9 cellular contexts compared by ENCODE assay signal in genomic region chr22:27045103-27045940, GRCh38.
DNase-seq lines count a peak whose midpoint lies in the region; TF ChIP-seq lines count a peak whose summit lies in the region.
"Had no signal": no experiment of that assay in that cellular context is flagged by ENCODE, and none has a peak within 500 bp of the region (broad histone marks: within the 10 kb centered on the region; RNA-seq: fewer than 3 reads in every experiment).

No MANE protein-coding gene starts in this region.

- H3K36me3 ChIP-seq in smooth muscle cell (ENCODE audit: low read depth) = no peaks in the 10 kb centered on the region
- no peaks in the 10 kb centered on the region for H3K36me3 ChIP-seq in neural progenitor cell

- DNase-seq in HCEC 1CT = peak; percentile 13
- peak; percentile 84 for DNase-seq in NCI-H748 (lab: John Stamatoyannopoulos, UW; ENCODE audit: unreplicated experiment)
- peak; percentile 1 for DNase-seq in epithelial cell of proximal tubule (ENCODE audit: low read depth)
- DNase-seq in smooth muscle cell (lab: John Stamatoyannopoulos, UW; ENCODE audit: unreplicated experiment) = no peak
- no peak for DNase-seq in NCI-H2081 treated with DMSO at 0.1 percent for 48 hours (lab: John Stamatoyannopoulos, UW)
- DNase-seq in effector CD8-positive, alpha-beta T cell (lab: John Stamatoyannopoulos, UW) = no peak
- no peak for DNase-seq in neural progenitor cell (ENCODE audit: low spot score)
- DNase-seq: activated gamma-delta T cell, DND-41 had no signal

- H3K27ac ChIP-seq in smooth muscle cell (ENCODE audit: low read depth) (no peak overlapping the region), neural progenitor cell (no peak overlapping the region)

- no peak overlapping the region for H3K27ac Mint-ChIP-seq in neural progenitor cell

- H3K9me3 ChIP-seq in smooth muscle cell (replicated peaks; ENCODE audit: low read depth) (no peaks in the 10 kb centered on the region), neural progenitor cell (ENCODE audit: low read depth) (no peaks in the 10 kb centered on the region)

- TF ChIP-seq CTCF in epithelial cell of proximal tubule (conservative IDR thresholded peaks at IDR 0.05; ENCODE audit: low read depth, low read length) (no peak), smooth muscle cell (IDR thresholded peaks at IDR 0.05; ENCODE audit: borderline replicate concordance, insufficient read depth, poor library complexity, severe bottlenecking) (no peak), neural progenitor cell (IDR thresholded peaks at IDR 0.05) (no peak)

- H3K4me1 ChIP-seq in smooth muscle cell (ENCODE audit: low read depth) (no peaks in the 10 kb centered on the region), neural progenitor cell (no peaks in the 10 kb centered on the region)

- no peak overlapping the region for H3K4me3 Mint-ChIP-seq in neural progenitor cell

- H3K4me3 ChIP-seq in epithelial cell of proximal tubule (ENCODE audit: low read depth, low read length) (no peak overlapping the region), smooth muscle cell (no peak overlapping the region), neural progenitor cell (no peak overlapping the region)

- H2AFZ ChIP-seq in smooth muscle cell (ENCODE audit: low read depth) (no peak overlapping the region), neural progenitor cell (replicated peaks) (no peak overlapping the region)

- H3K4me1 Mint-ChIP-seq in neural progenitor cell = peaks cover 42% of the 10 kb centered on the region

- H3K27me3 Mint-ChIP-seq in neural progenitor cell (ENCODE audit: insufficient read depth, low read depth) = peaks cover 5% of the 10 kb centered on the region

- H3K9ac ChIP-seq in smooth muscle cell (ENCODE audit: low read depth) (no peak overlapping the region), neural progenitor cell (no peak overlapping the region)

- 57% methylated on average over 7 of the region's 7 CpGs for WGBS in smooth muscle cell (ENCODE audit: low lambda C conversion rate)

- no peaks in the 10 kb centered on the region for H3F3A ChIP-seq in smooth muscle cell (ENCODE audit: low read depth)
- H3F3A ChIP-seq in neural progenitor cell (ENCODE audit: low read depth) = no peaks in the 10 kb centered on the region

- H3K4me2 ChIP-seq in smooth muscle cell (peak overlapping the region; percentile 10), neural progenitor cell (no peak overlapping the region)

- H3K36me3 Mint-ChIP-seq in neural progenitor cell = no peaks in the 10 kb centered on the region

- peaks cover 2% of the 10 kb centered on the region for H3K9me3 Mint-ChIP-seq in neural progenitor cell

- H3K27me3 ChIP-seq in smooth muscle cell (ENCODE audit: low read depth) = peaks cover 17% of the 10 kb centered on the region
- no peaks in the 10 kb centered on the region for H3K27me3 ChIP-seq in neural progenitor cell

- no peaks in the 10 kb centered on the region for H4K20me1 ChIP-seq in smooth muscle cell (ENCODE audit: low read depth)
- H4K20me1 ChIP-seq in neural progenitor cell (ENCODE audit: low read depth) = no peaks in the 10 kb centered on the region

- H3K79me2 ChIP-seq in smooth muscle cell (ENCODE audit: low read depth) (no peaks in the 10 kb centered on the region), neural progenitor cell (ENCODE audit: low read depth) (no peaks in the 10 kb centered on the region)

Comparison
In these comparisons a context has a peak if more than half of its experiments do, and no peak if none do; other contexts are left out.
1. DNase-seq: peak in HCEC 1CT (single experiment), NCI-H748 (single experiment) and epithelial cell of proximal tubule (single experiment); none in smooth muscle cell (single experiment), NCI-H2081 treated with DMSO at 0.1 percent for 48 hours (single experiment), effector CD8-positive, alpha-beta T cell (single experiment) and neural progenitor cell (single experiment).